Comparison of ENCODE assay signal across 8 cellular contexts in the genomic region with DNA sequence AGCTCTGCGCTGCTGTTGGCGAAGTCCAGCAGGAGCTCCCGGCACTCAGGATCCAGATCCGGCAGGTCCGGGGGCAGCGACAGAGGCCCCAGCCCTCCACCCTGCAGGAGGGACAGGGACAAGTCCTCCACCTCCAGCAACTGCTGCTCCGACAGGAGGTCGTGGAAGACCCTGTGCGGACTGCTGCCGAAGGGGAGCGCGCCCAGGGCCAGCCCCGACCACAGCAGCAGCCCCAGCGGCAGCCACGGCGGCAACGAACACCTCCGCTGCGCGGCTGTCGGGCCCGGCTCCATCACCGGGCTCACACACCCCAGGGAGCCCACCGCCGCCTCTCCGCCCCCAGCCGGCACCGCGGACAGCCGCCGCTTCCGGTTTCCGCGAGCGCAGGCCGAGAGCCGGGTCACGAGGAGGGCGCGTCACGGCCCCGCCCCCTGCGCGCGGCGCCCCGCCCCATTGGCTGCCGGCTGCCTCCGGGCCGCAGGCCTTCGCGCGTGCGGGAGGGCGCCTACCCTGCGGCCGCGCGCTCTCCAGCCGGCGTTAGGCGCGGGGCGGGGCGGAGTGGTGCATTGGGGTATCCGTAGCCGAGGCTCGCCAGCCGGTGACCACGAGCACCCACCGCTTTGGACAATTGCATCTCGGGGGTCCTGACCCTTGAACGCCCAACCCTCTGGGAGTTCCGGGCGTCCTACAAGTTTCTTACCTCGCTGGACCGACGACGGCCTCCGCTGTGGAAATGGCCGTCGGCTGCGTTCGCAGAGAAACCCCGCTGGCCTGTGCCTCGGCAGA. TPM values are rescaled to one million over a fixed set of nuclear protein-coding genes. Genes with fewer than 3 reads are reported as not detected.
DNase-seq lines count a peak whose midpoint lies in the region; ATAC-seq and TF ChIP-seq lines count a peak whose summit lies in the region.

Gene OSTM1 (minus strand): TSS at position 383 of the 786 bp plus-strand sequence. CDS start 90 bp downstream, at position 293.

- H4K20me1 ChIP-seq in OCI-LY7 (ENCODE audit: insufficient read depth, low read length), result no peaks in the 10 kb centered on the region

- H3K9me3 ChIP-seq in HUES6 (ENCODE audit: control insufficient read depth, insufficient read depth, low read depth, low read length), result no peaks in the 10 kb centered on the region
- H3K9me3 ChIP-seq in OCI-LY7 (ENCODE audit: low read length), result no peaks in the 10 kb centered on the region
- H3K9me3 ChIP-seq in mucosa of descending colon, result no peaks in the 10 kb centered on the region

- H3K36me3 Mint-ChIP-seq in Calu3 (ENCODE audit: insufficient read depth, unreplicated experiment), result peaks cover 21% of the 10 kb centered on the region

- DNase-seq in Calu3, result peak; percentile 95
- DNase-seq in OCI-LY7 (ENCODE audit: low spot score), result peak; percentile 91
- peak; percentile 93 for DNase-seq in activated T-cell treated with anti-CD3 and anti-CD28 coated beads for 24 hours (ENCODE audit: low read depth)
- peak; percentile 95 for DNase-seq in epidermal melanocyte (ENCODE audit: insufficient read length, low spot score)
- DNase-seq in mucosa of descending colon, result peak; percentile 94 to 97 (median 94)
- peak; percentile 76 to 88 for DNase-seq in stimulated activated CD8-positive, alpha-beta memory T cell treated with anti-CD3 and anti-CD28 coated beads, Interleukin-4, amount 100 ng/mL, for 4 hours (ENCODE audit: low read depth in 2 of 2, low spot score in 1 of 2)

- H3K4me1 ChIP-seq in HUES6 (ENCODE audit: control insufficient read depth, insufficient read depth, low read length), result peaks cover 19% of the 10 kb centered on the region
- peaks cover 14% of the 10 kb centered on the region for H3K4me1 ChIP-seq in OCI-LY7 (ENCODE audit: insufficient read depth, low read length, poor library complexity, severe bottlenecking)
- H3K4me1 ChIP-seq in mucosa of descending colon (ENCODE audit: low read depth), result peaks cover 8% of the 10 kb centered on the region

- peak within 1 kb of the TSS; percentile 98 for H2AFZ ChIP-seq in OCI-LY7 (ENCODE audit: low read length)

- H3K27me3 ChIP-seq in HUES6 (ENCODE audit: control insufficient read depth, insufficient read depth, low read length), result no peaks in the 10 kb centered on the region

- H3K4me3 ChIP-seq in HUES6 (ENCODE audit: low read depth, low read length) (peak within 1 kb of the TSS; percentile 83), OCI-LY7 (ENCODE audit: low read depth, low read length, poor library complexity, severe bottlenecking) (peak within 1 kb of the TSS; percentile 100), mucosa of descending colon (peak within 1 kb of the TSS; percentile 99)

- peak within 1 kb of the TSS; percentile 92 for H3K9ac ChIP-seq in HUES6 (ENCODE audit: low read length)

- TF ChIP-seq CTCF in Calu3 (IDR thresholded peaks at IDR 0.05; ENCODE audit: unreplicated experiment), result no peak
- no peak for TF ChIP-seq CTCF in OCI-LY7 (conservative IDR thresholded peaks at IDR 0.05; ENCODE audit: low read length)
- TF ChIP-seq CTCF in mucosa of descending colon (IDR thresholded peaks at IDR 0.05), result no peak

- ATAC-seq in GM21423 (IDR thresholded peaks at IDR 0.05; ENCODE audit: unreplicated experiment) (peak; percentile 97), mucosa of descending colon (peak; percentile 100)

- CTCF ChIA-PET in Calu3 (lab: Charles Lee), result interaction anchor here (0.7 kb wide), 1 partner anchor 94 kb away, joined by 3 read pairs; no protein-coding TSS in a partner anchor
- CTCF ChIA-PET in OCI-LY7 (lab: Charles Lee; ENCODE audit: unreplicated experiment), result no interaction called here

- no peaks in the 10 kb centered on the region for H3K27me3 Mint-ChIP-seq in Calu3 (ENCODE audit: unreplicated experiment)

- H3K9me2 ChIP-seq in OCI-LY7 (ENCODE audit: insufficient read depth, low read length), result no peaks in the 10 kb centered on the region

- peak within 1 kb of the TSS; percentile 75 for H3K4me3 Mint-ChIP-seq in Calu3 (ENCODE audit: low read depth, unreplicated experiment)

- peak within 1 kb of the TSS; percentile 99 for H3K4me2 ChIP-seq in OCI-LY7 (ENCODE audit: low read length)

- peak within 1 kb of the TSS; percentile 71; the same call in 1 of the 2 replicates for H3K27ac ChIP-seq in HUES6 (ENCODE audit: low read depth, low read length)
- H3K27ac ChIP-seq in OCI-LY7 (ENCODE audit: low read depth, low read length, poor library complexity, severe bottlenecking), result no peak within 1 kb of the TSS

- peaks cover 10% of the 10 kb centered on the region for H3K4me1 Mint-ChIP-seq in Calu3 (ENCODE audit: low read depth, unreplicated experiment)

- TSS peak; percentile 77 for BruUV-seq in Calu3 (replicated peaks; lab: Mats Ljungman, UMichigan)
- no TSS peak for BruUV-seq in OCI-LY7 (replicated peaks; lab: Mats Ljungman, UMichigan)

- intact Hi-C loops in Calu3 (cut with micrococcal nuclease; ENCODE audit: unreplicated experiment), result no loop called here
- intact Hi-C loops in OCI-LY7 (cut with micrococcal nuclease; ENCODE audit: unreplicated experiment), result no loop called here
- intact Hi-C loops in mucosa of descending colon (cut with DNase I, micrococcal nuclease), result no loop called here

- H3K36me3 ChIP-seq in HUES6 (ENCODE audit: control insufficient read depth, insufficient read depth, low read length) (no peaks in the 10 kb centered on the region), OCI-LY7 (ENCODE audit: insufficient read depth, low read length) (no peaks in the 10 kb centered on the region), mucosa of descending colon (ENCODE audit: low read depth) (no peaks in the 10 kb centered on the region)

- POLR2A ChIA-PET in OCI-LY7 (lab: Charles Lee), result interaction anchor here (0.6 kb wide), 2 partner anchors 256 to 430 kb away, joined by 4 to 5 read pairs; no protein-coding TSS in a partner anchor

- H3K9me3 Mint-ChIP-seq in Calu3 (ENCODE audit: low read depth, unreplicated experiment), result no peaks in the 10 kb centered on the region

- H3K27ac Mint-ChIP-seq in Calu3 (ENCODE audit: unreplicated experiment), result no peak within 1 kb of the TSS

- peaks cover 13% of the 10 kb centered on the region; the same call in 1 of the 2 replicates for H3K79me2 ChIP-seq in OCI-LY7 (ENCODE audit: insufficient read depth, low read depth, low read length)

RNA-seq across cellular contexts. Expression of gene OSTM1, which starts in this region (rescaled TPM):
- 19.4 and 30.5 TPM in 2 replicates for total RNA-seq in Calu3 (2022)
- 10.5 and 11.4 TPM in 2 replicates for total RNA-seq in OCI-LY7 (2014; rRNA removed; shearing (Covaris generic))
- total RNA-seq in OCI-LY7 (2022), result 19.1 and 22.6 TPM in 2 replicates
- total RNA-seq in mucosa of descending colon, result 10 to 100 TPM; 24.6 to 67.5 (median 32.1) TPM
